Comparison of ENCODE assay signal across 21 cellular contexts in the genomic region with DNA sequence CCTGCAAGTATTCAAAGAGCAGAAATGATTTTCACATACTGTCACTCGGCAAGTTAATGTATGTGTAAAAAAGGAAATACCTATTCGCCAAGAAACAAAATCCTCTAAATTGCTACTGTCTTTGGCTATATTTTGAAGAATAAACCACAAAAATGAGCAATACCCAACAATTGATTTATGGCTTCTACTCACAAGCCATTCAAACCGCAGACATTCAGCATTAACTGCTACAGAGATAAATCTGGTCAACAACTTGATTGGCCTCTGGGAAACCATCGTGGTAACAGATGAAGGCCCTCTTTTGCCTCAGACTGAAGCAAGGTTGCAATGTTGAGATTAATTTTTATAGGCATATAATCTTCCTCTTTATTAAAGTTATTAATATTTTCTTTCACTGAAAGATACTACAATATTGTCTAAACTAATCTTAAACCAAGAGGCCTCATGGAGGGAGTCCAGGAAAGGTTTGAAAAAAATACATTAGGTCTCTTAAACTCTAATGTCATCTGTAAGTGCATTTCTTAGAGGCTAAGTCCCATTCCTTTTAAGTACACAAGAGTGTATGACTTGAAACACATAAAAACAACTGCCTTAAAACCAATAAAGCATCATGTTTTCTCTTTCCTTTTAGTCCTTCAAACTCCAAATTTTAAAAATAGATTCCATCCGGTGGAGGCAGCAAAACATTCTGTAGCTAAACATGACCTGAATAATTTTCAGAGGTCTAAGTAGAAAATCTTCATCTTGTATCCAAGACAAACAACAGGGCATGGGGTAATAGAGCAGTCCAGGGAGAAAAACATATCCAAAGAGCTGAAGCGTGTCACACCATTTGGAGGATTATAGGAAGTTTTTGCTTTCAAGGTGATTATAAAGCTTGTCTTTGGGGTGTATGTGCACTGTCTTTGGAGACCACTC.
DNase-seq lines count a peak whose midpoint lies in the region; ATAC-seq and TF ChIP-seq lines count a peak whose summit lies in the region.
"Had no signal": no experiment of that assay in that cellular context is flagged by ENCODE, and none has a peak within 500 bp of the region (broad histone marks: within the 10 kb centered on the region; RNA-seq: fewer than 3 reads in every experiment).

No MANE protein-coding gene starts in this region.

- no peak for TF ChIP-seq EP300 in gastroesophageal sphincter (IDR thresholded peaks at IDR 0.05)

- H3K36me3 ChIP-seq in Panc1 (ENCODE audit: control insufficient read depth, insufficient read depth, low read length) = no peaks in the 10 kb centered on the region; the same call in 1 of the 2 replicates
- no peaks in the 10 kb centered on the region for H3K36me3 ChIP-seq in gastroesophageal sphincter
- H3K36me3 ChIP-seq: esophagus squamous epithelium had no signal

- no TSS peak for BruUV-seq in Panc1 (replicated peaks; lab: Mats Ljungman, UMichigan)

- CTCF ChIA-PET in Panc1 (lab: Charles Lee) = no interaction called here

- intact Hi-C loops in Panc1 (cut with micrococcal nuclease; ENCODE audit: unreplicated experiment) (no loop called here), sciatic nerve (cut with DNase I) (no loop called here)

- H3K27me3 Mint-ChIP-seq in stimulated activated memory B cell treated with anti-CD40 and anti-IgM and Interleukin-4, amounts not matched to agents 10 μg/mL and 1 μg/mL and 100 μg/mL, for 72 hours = no peaks in the 10 kb centered on the region
- no peaks in the 10 kb centered on the region for H3K27me3 Mint-ChIP-seq in activated naive CD8-positive, alpha-beta T cell treated with anti-CD3 and anti-CD28 coated beads for 36 hours

- no peak for TF ChIP-seq CTCF in Panc1 (IDR thresholded peaks at IDR 0.05)
- no peak for TF ChIP-seq CTCF in gastroesophageal sphincter (IDR thresholded peaks at IDR 0.05)

- peak; percentile 40 for DNase-seq in EH (ENCODE audit: low read depth)
- DNase-seq in Panc1 (ENCODE audit: low read depth, low spot score) = no peak
- DNase-seq in sciatic nerve (ENCODE audit: low spot score) = no peak
- no peak for DNase-seq in OCI-M1 (lab: John Stamatoyannopoulos, UW)
- no peak for DNase-seq in activated naive CD8-positive, alpha-beta T cell treated with anti-CD3 and anti-CD28 coated beads for 36 hours
- DNase-seq in stimulated activated CD4-positive, alpha-beta T cell treated with anti-CD3 and anti-CD28 coated beads, Interleukin-4, amount 100 ng/mL, for 1 hour = no peak
- DNase-seq: activated CD8-positive, alpha-beta T cell treated with anti-CD3 and anti-CD28 coated beads, Interleukin-2, amount 10 ng/mL, durations not matched to agents 7 days and 5 days; anterior cingulate cortex; COR-L47; esophagus squamous epithelium; hypothalamus; NCI-H2029; NCI-H524 treated with DMSO at 0.1 percent for 48 hours; PC-3 had no signal

- POLR2A ChIA-PET in Panc1 (lab: Charles Lee) = no interaction called here

- no peak overlapping the region for H3K27ac Mint-ChIP-seq in stimulated activated memory B cell treated with anti-CD40 and anti-IgM and Interleukin-4, amounts not matched to agents 10 μg/mL and 1 μg/mL and 100 μg/mL, for 72 hours
- no peak overlapping the region for H3K27ac Mint-ChIP-seq in activated naive CD8-positive, alpha-beta T cell treated with anti-CD3 and anti-CD28 coated beads for 36 hours
- H3K27ac Mint-ChIP-seq: activated CD8-positive, alpha-beta T cell treated with anti-CD3 and anti-CD28 coated beads, Interleukin-2, amount 10 ng/mL, durations not matched to agents 7 days and 5 days; activated T-helper 1 cell treated with anti-CD3 and anti-CD28 coated beads, Interleukin-12 subunit alpha, Interleukin-12 subunit beta, Interleukin-2, Interleukin-4 antibody, amounts not matched to agents 30 ng/mL and 10 ng/mL and 1 ng/mL, durations not matched to agents 14 hours and 24 hours and 36 hours; GM23338; natural killer cell treated with Interleukin-12 subunit alpha and Interleukin-12 subunit beta and Interleukin-15 and Interleukin-18, amount 100 ng/mL, for 72 hours; stimulated activated effector memory CD8-positive, alpha-beta T cell treated with anti-CD3 and anti-CD28 coated beads, Interleukin-12 subunit alpha, Interleukin-12 subunit beta, amount 100 ng/mL, for 72 hours had no signal

- H3K9me3 Mint-ChIP-seq in stimulated activated memory B cell treated with anti-CD40 and anti-IgM and Interleukin-4, amounts not matched to agents 10 μg/mL and 1 μg/mL and 100 μg/mL, for 72 hours = peaks cover 3% of the 10 kb centered on the region
- H3K9me3 Mint-ChIP-seq in activated naive CD8-positive, alpha-beta T cell treated with anti-CD3 and anti-CD28 coated beads for 36 hours = peaks cover 4% of the 10 kb centered on the region
- H3K9me3 Mint-ChIP-seq: GM23338; natural killer cell treated with Interleukin-12 subunit alpha and Interleukin-12 subunit beta and Interleukin-15 and Interleukin-18, amount 100 ng/mL, for 72 hours; stimulated activated effector memory CD8-positive, alpha-beta T cell treated with anti-CD3 and anti-CD28 coated beads, Interleukin-12 subunit alpha, Interleukin-12 subunit beta, amount 100 ng/mL, for 72 hours had no signal

- no peak overlapping the region for H3K4me3 Mint-ChIP-seq in stimulated activated memory B cell treated with anti-CD40 and anti-IgM and Interleukin-4, amounts not matched to agents 10 μg/mL and 1 μg/mL and 100 μg/mL, for 72 hours
- H3K4me3 Mint-ChIP-seq in activated naive CD8-positive, alpha-beta T cell treated with anti-CD3 and anti-CD28 coated beads for 36 hours = no peak overlapping the region
- H3K4me3 Mint-ChIP-seq: activated CD8-positive, alpha-beta T cell treated with anti-CD3 and anti-CD28 coated beads, Interleukin-2, amount 10 ng/mL, durations not matched to agents 7 days and 5 days; activated T-helper 1 cell treated with anti-CD3 and anti-CD28 coated beads, Interleukin-12 subunit alpha, Interleukin-12 subunit beta, Interleukin-2, Interleukin-4 antibody, amounts not matched to agents 30 ng/mL and 10 ng/mL and 1 ng/mL, durations not matched to agents 14 hours and 24 hours and 36 hours; GM23338; natural killer cell treated with Interleukin-12 subunit alpha and Interleukin-12 subunit beta and Interleukin-15 and Interleukin-18, amount 100 ng/mL, for 72 hours; stimulated activated effector memory CD8-positive, alpha-beta T cell treated with anti-CD3 and anti-CD28 coated beads, Interleukin-12 subunit alpha, Interleukin-12 subunit beta, amount 100 ng/mL, for 72 hours had no signal

- WGBS in gastroesophageal sphincter (ENCODE audit: low coverage in 1 of 2), 2 donors = 67 to 82% methylated on average over 6 of the region's 6 CpGs

- ATAC-seq in Panc1 (no peak), gastroesophageal sphincter (no peak), sciatic nerve (peak; percentile 62)
- no peak for ATAC-seq in stimulated activated memory B cell treated with anti-CD40 and anti-IgM and Interleukin-4, amounts not matched to agents 10 μg/mL and 1 μg/mL and 100 μg/mL, for 72 hours
- ATAC-seq: activated CD8-positive, alpha-beta T cell treated with anti-CD3 and anti-CD28 coated beads, Interleukin-2, amount 10 ng/mL, durations not matched to agents 7 days and 5 days; GM23338; natural killer cell treated with Interleukin-12 subunit alpha and Interleukin-12 subunit beta and Interleukin-15 and Interleukin-18, amount 100 ng/mL, for 72 hours; PC-3; stimulated activated effector memory CD8-positive, alpha-beta T cell treated with anti-CD3 and anti-CD28 coated beads, Interleukin-12 subunit alpha, Interleukin-12 subunit beta, amount 100 ng/mL, for 72 hours had no signal

- TF ChIP-seq POLR2A in gastroesophageal sphincter (IDR thresholded peaks at IDR 0.05) = no peak

- no peaks in the 10 kb centered on the region for H3K36me3 Mint-ChIP-seq in stimulated activated memory B cell treated with anti-CD40 and anti-IgM and Interleukin-4, amounts not matched to agents 10 μg/mL and 1 μg/mL and 100 μg/mL, for 72 hours
- peaks cover 3% of the 10 kb centered on the region for H3K36me3 Mint-ChIP-seq in activated naive CD8-positive, alpha-beta T cell treated with anti-CD3 and anti-CD28 coated beads for 36 hours
- H3K36me3 Mint-ChIP-seq: natural killer cell treated with Interleukin-12 subunit alpha and Interleukin-12 subunit beta and Interleukin-15 and Interleukin-18, amount 100 ng/mL, for 72 hours; stimulated activated effector memory CD8-positive, alpha-beta T cell treated with anti-CD3 and anti-CD28 coated beads, Interleukin-12 subunit alpha, Interleukin-12 subunit beta, amount 100 ng/mL, for 72 hours had no signal

- H3K9me3 ChIP-seq in Panc1 (ENCODE audit: control insufficient read depth, insufficient read depth, low read depth, low read length) (no peaks in the 10 kb centered on the region), gastroesophageal sphincter (no peaks in the 10 kb centered on the region)
- H3K9me3 ChIP-seq: esophagus squamous epithelium had no signal

- H3K27me3 ChIP-seq in Panc1 (ENCODE audit: control insufficient read depth, insufficient read depth, low read length) = no peaks in the 10 kb centered on the region
- no peaks in the 10 kb centered on the region for H3K27me3 ChIP-seq in gastroesophageal sphincter
- H3K27me3 ChIP-seq: esophagus squamous epithelium had no signal

- H3K4me3 ChIP-seq in Panc1 (ENCODE audit: low read depth in 2 of 2, low read length in 2 of 2) = no peak overlapping the region
- no peak overlapping the region for H3K4me3 ChIP-seq in gastroesophageal sphincter
- H3K4me3 ChIP-seq: esophagus squamous epithelium, GM23338 had no signal

- in situ Hi-C loops in Panc1 (cut with HindIII; ENCODE audit: low pct_unique_long_range_greater_than_20kb, low sequenced_read_pairs) = no loop called here

- H3K4me1 ChIP-seq in Panc1 (ENCODE audit: control insufficient read depth, insufficient read depth, low read length) (peaks cover 15% of the 10 kb centered on the region), gastroesophageal sphincter (peaks cover 0 to 64% (median 26%) of the 10 kb centered on the region in 3 donors)
- H3K4me1 ChIP-seq: esophagus squamous epithelium had no signal

- H3K27ac ChIP-seq in Panc1 (ENCODE audit: low read length) = peak overlapping the region; percentile 17; the same call in 1 of the 2 replicates
- peak overlapping the region; percentile 53 to 82 (median 68) for H3K27ac ChIP-seq in gastroesophageal sphincter
- H3K27ac ChIP-seq: esophagus squamous epithelium, VCaP had no signal

- no peaks in the 10 kb centered on the region for H3K4me1 Mint-ChIP-seq in stimulated activated memory B cell treated with anti-CD40 and anti-IgM and Interleukin-4, amounts not matched to agents 10 μg/mL and 1 μg/mL and 100 μg/mL, for 72 hours
- no peaks in the 10 kb centered on the region for H3K4me1 Mint-ChIP-seq in activated naive CD8-positive, alpha-beta T cell treated with anti-CD3 and anti-CD28 coated beads for 36 hours
- H3K4me1 Mint-ChIP-seq: stimulated activated effector memory CD8-positive, alpha-beta T cell treated with anti-CD3 and anti-CD28 coated beads, Interleukin-12 subunit alpha, Interleukin-12 subunit beta, amount 100 ng/mL, for 72 hours had no signal
